ENCODE assay signal across 22 cellular contexts in genomic region chr4:1990348-1990645, GRCh38. TPM values are rescaled to one million over a fixed set of nuclear protein-coding genes. Genes with fewer than 3 reads are reported as not detected.
DNase-seq lines count a peak whose midpoint lies in the region; ATAC-seq, FAIRE-seq and TF ChIP-seq lines count a peak whose summit lies in the region.
"Had no signal": no experiment of that assay in that cellular context is flagged by ENCODE, and none has a peak within 500 bp of the region (broad histone marks: within the 10 kb centered on the region; RNA-seq: fewer than 3 reads in every experiment).

No MANE protein-coding gene starts in this region.

- no peak overlapping the region for H3K4me3 ChIP-seq in right cardiac atrium (ENCODE audit: low read length)
- H3K4me3 ChIP-seq in bronchial epithelial cell (ENCODE audit: low read depth, low read length): no peak overlapping the region

- peak in 2 of 3 donors; percentile 20 to 28 for DNase-seq in right cardiac atrium
- no peak for DNase-seq in left cardiac atrium
- DNase-seq in bronchial epithelial cell (ENCODE audit: low read depth): no peak
- DNase-seq in omental fat pad (ENCODE audit: low spot score): no peak
- DNase-seq in GM20000 (ENCODE audit: low spot score): no peak
- no peak for DNase-seq in putamen (ENCODE audit: low spot score)
- DNase-seq in GM19240 (ENCODE audit: insufficient read length, low spot score): no peak
- DNase-seq: ACHN; Calu3; CD4-positive, alpha-beta T cell; HFFc6; KBM-7; NCI-H1436 treated with DMSO at 0.1 percent for 48 hours; NCI-H2107; NCI-H226; NCI-H526; NK-92 treated with Interleukin-12 subunit alpha and Interleukin-12 subunit beta, amount 100 ng/mL, for 24 hours; OCI-M1 had no signal

- 88% methylated on average over 10 of the region's 10 CpGs for WGBS in right cardiac atrium

- TF ChIP-seq CTCF in bronchial epithelial cell (IDR thresholded peaks at IDR 0.05; ENCODE audit: insufficient read depth, low read length, severe bottlenecking) (no peak), omental fat pad (IDR thresholded peaks at IDR 0.05) (no peak), GM20000 (IDR thresholded peaks at IDR 0.05; ENCODE audit: extremely low read depth, missing control alignments) (no peak)

- H3K4me1 ChIP-seq in right cardiac atrium (ENCODE audit: control insufficient read depth, insufficient read depth, low read length): no peaks in the 10 kb centered on the region

- peaks cover 19% of the 10 kb centered on the region for H3K36me3 ChIP-seq in bronchial epithelial cell (ENCODE audit: control insufficient read depth, insufficient read depth, low read length)

- intact Hi-C loops in right cardiac atrium (cut with DNase I) (no loop called here), left cardiac atrium (cut with DNase I) (no loop called here)

- no peak for ATAC-seq in right cardiac atrium
- no peak for ATAC-seq in left cardiac atrium
- peak; percentile 13 for ATAC-seq in omental fat pad (ENCODE audit: low FRiP score)

- H3K27ac ChIP-seq in right cardiac atrium (ENCODE audit: low read length): no peak overlapping the region
- H3K27ac ChIP-seq: HL-60, RWPE1 had no signal

- peak; percentile 66 for FAIRE-seq in bronchial epithelial cell (lab: Jason Lieb, UNC)
- FAIRE-seq: GM12892, H1 had no signal

- H3K27me3 ChIP-seq in right cardiac atrium (ENCODE audit: control insufficient read depth, insufficient read depth): no peaks in the 10 kb centered on the region
- H3K27me3 ChIP-seq in bronchial epithelial cell (ENCODE audit: control insufficient read depth, insufficient read depth, low read length): no peaks in the 10 kb centered on the region

- no peaks in the 10 kb centered on the region for H3K9me3 ChIP-seq in right cardiac atrium (ENCODE audit: control insufficient read depth, low read length)

RNA-seq across cellular contexts. Expression of gene NELFA, which starts 18.5 kb away (rescaled TPM):
- total RNA-seq in right cardiac atrium (10 to 100 TPM; 11.9 to 14.9 (median 13.6) TPM), left cardiac atrium (10 to 100 TPM; 12.4 to 17.0 TPM), bronchial epithelial cell (14.7 and 17.9 TPM in 2 replicates), omental fat pad (10 to 100 TPM in 3 of 4 donors, 1 to 10 TPM in 1; 8.2 to 17.7 (median 13.9) TPM)
- polyA plus RNA-seq in right cardiac atrium: 11.2 TPM

Comparison
In these comparisons a context has a peak if more than half of its experiments do, and no peak if none do; other contexts are left out.
1. DNase-seq: peak in right cardiac atrium (2 of 3); none in left cardiac atrium (single experiment), bronchial epithelial cell (single experiment), omental fat pad (single experiment), GM20000 (single experiment), putamen (single experiment) and GM19240 (single experiment).